33 cellular contexts compared by ENCODE assay signal in the genomic region with DNA sequence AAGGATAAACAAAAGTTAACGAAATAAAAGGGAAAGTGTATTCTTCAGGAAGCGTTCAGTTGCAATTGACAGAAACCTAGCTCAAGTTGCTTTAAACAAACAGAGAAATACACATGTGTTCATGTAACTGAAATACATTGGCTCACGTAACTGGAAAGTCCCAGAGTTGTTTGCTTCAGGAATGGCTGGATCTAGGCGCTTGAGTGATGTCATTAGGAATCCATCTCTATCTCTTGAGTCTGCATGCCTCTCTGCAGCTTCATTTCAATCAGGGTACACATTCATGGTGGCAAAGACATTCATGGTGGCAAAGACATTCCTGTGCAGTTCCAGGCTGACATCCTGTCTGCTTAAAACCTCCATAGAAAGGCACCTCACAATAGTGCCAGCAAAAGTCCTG. TPM values are rescaled to one million over a fixed set of nuclear protein-coding genes. Genes with fewer than 3 reads are reported as not detected.
"Had no signal": no experiment of that assay in that cellular context is flagged by ENCODE, and none has a peak within 500 bp of the region (broad histone marks: within the 10 kb centered on the region; RNA-seq: fewer than 3 reads in every experiment).

No MANE protein-coding gene starts in this region.

- ATAC-seq: naive thymus-derived CD8-positive, alpha-beta T cell; natural killer cell treated with Interleukin-12 subunit alpha and Interleukin-12 subunit beta and Interleukin-15 and Interleukin-18, amount 100 ng/mL, for 72 hours; psoas muscle; right cardiac atrium; sciatic nerve; stimulated activated memory B cell treated with anti-CD40 and anti-IgM and Interleukin-4, amounts not matched to agents 10 μg/mL and 1 μg/mL and 100 μg/mL, for 72 hours; stimulated activated naive CD8-positive, alpha-beta T cell treated with anti-CD3 and anti-CD28 coated beads, Interleukin-15, amount 100 ng/mL, for 72 hours; stimulated activated naive CD8-positive, alpha-beta T cell treated with anti-CD3 and anti-CD28 coated beads, Interleukin-15, Interleukin-2, amounts not matched to agents 100 U/mL and 50 U/mL, for 24 hours had no signal

- H3K4me3 Mint-ChIP-seq: naive B cell; naive thymus-derived CD8-positive, alpha-beta T cell; natural killer cell treated with Interleukin-12 subunit alpha and Interleukin-12 subunit beta and Interleukin-15 and Interleukin-18, amount 100 ng/mL, for 72 hours; neural crest cell; stimulated activated memory B cell treated with anti-CD40 and anti-IgM and Interleukin-4, amounts not matched to agents 10 μg/mL and 1 μg/mL and 100 μg/mL, for 72 hours; stimulated activated naive CD8-positive, alpha-beta T cell treated with anti-CD3 and anti-CD28 coated beads, Interleukin-15, amount 100 ng/mL, for 72 hours had no signal

- H3K4me2 ChIP-seq: smooth muscle cell had no signal

- H3K4me1 Mint-ChIP-seq: naive B cell; stimulated activated memory B cell treated with anti-CD40 and anti-IgM and Interleukin-4, amounts not matched to agents 10 μg/mL and 1 μg/mL and 100 μg/mL, for 72 hours; stimulated activated naive CD8-positive, alpha-beta T cell treated with anti-CD3 and anti-CD28 coated beads, Interleukin-15, amount 100 ng/mL, for 72 hours had no signal

- H3K9ac ChIP-seq: parathyroid adenoma had no signal

- H2AFZ ChIP-seq: parathyroid adenoma had no signal

- H3K36me3 ChIP-seq: ovary, spleen, suprapubic skin, tibial artery, transverse colon, upper lobe of left lung, vagina had no signal

- H3K4me1 ChIP-seq: parathyroid adenoma, psoas muscle, spleen, suprapubic skin, testis, tibial artery, upper lobe of left lung, vagina had no signal

- H3K9me3 ChIP-seq: ovary, psoas muscle, suprapubic skin, testis, tibial artery, transverse colon, upper lobe of left lung, vagina had no signal

- H3K27ac Mint-ChIP-seq: naive B cell; naive thymus-derived CD8-positive, alpha-beta T cell; natural killer cell treated with Interleukin-12 subunit alpha and Interleukin-12 subunit beta and Interleukin-15 and Interleukin-18, amount 100 ng/mL, for 72 hours; progenitor cell of endocrine pancreas; stimulated activated memory B cell treated with anti-CD40 and anti-IgM and Interleukin-4, amounts not matched to agents 10 μg/mL and 1 μg/mL and 100 μg/mL, for 72 hours; stimulated activated naive CD8-positive, alpha-beta T cell treated with anti-CD3 and anti-CD28 coated beads, Interleukin-15, amount 100 ng/mL, for 72 hours had no signal

- FAIRE-seq: urothelium cell line had no signal

- H3K4me3 ChIP-seq: ovary, psoas muscle, skin epidermis, smooth muscle cell, spleen, suprapubic skin, testis, tibial artery, transverse colon, upper lobe of left lung, vagina had no signal

- H3K36me3 Mint-ChIP-seq: naive B cell; natural killer cell treated with Interleukin-12 subunit alpha and Interleukin-12 subunit beta and Interleukin-15 and Interleukin-18, amount 100 ng/mL, for 72 hours; stimulated activated memory B cell treated with anti-CD40 and anti-IgM and Interleukin-4, amounts not matched to agents 10 μg/mL and 1 μg/mL and 100 μg/mL, for 72 hours had no signal

- H3K27ac ChIP-seq: ovary, parathyroid adenoma, psoas muscle, skin epidermis, spleen, suprapubic skin, testis, tibial artery, upper lobe of left lung, vagina had no signal

- H3K9me3 Mint-ChIP-seq: natural killer cell treated with Interleukin-12 subunit alpha and Interleukin-12 subunit beta and Interleukin-15 and Interleukin-18, amount 100 ng/mL, for 72 hours; neural crest cell; stimulated activated naive CD8-positive, alpha-beta T cell treated with anti-CD3 and anti-CD28 coated beads, Interleukin-15, amount 100 ng/mL, for 72 hours had no signal

- DNase-seq: naive B cell; naive thymus-derived CD8-positive, alpha-beta T cell; occipital lobe; ovary; posterior cingulate gyrus; psoas muscle; right cardiac atrium; spleen; stimulated activated CD4-positive, alpha-beta T cell treated with anti-CD3 and anti-CD28 coated beads, Interleukin-12 subunit alpha, Interleukin-12 subunit beta, amount 100 ng/mL, for 4 hours; stimulated activated CD4-positive, alpha-beta T cell treated with anti-CD3 and anti-CD28 coated beads, Interleukin-1b, Interleukin-23, amount 100 ng/mL, for 48 hours; stimulated activated CD4-positive, alpha-beta T cell treated with anti-CD3 and anti-CD28 coated beads, Interleukin-4, amount 100 ng/mL, for 1 hour; stimulated activated CD4-positive, alpha-beta T cell treated with anti-CD3 and anti-CD28 coated beads, Interleukin-4, amount 100 ng/mL, for 4 hours; stimulated activated CD8-positive, alpha-beta memory T cell treated with anti-CD3 and anti-CD28 coated beads, Interleukin-4, amount 100 ng/mL, for 48 hours; stimulated activated naive CD4-positive, alpha-beta T cell; stimulated activated naive CD8-positive, alpha-beta T cell treated with anti-CD3 and anti-CD28 coated beads, Interleukin-15, amount 100 ng/mL, for 72 hours; stimulated activated naive CD8-positive, alpha-beta T cell treated with anti-CD3 and anti-CD28 coated beads, Interleukin-15, Interleukin-2, amounts not matched to agents 100 U/mL and 50 U/mL, for 24 hours; substantia nigra; testis; tibial artery; transverse colon; upper lobe of left lung had no signal

- H3K27me3 ChIP-seq: ovary, testis, transverse colon, upper lobe of left lung, vagina had no signal

- H3K79me2 ChIP-seq: parathyroid adenoma had no signal

RNA-seq across cellular contexts. Expression of gene EYA2, which starts 45.4 kb away (rescaled TPM):
- total RNA-seq: naive thymus-derived CD8-positive, alpha-beta T cell; renal cortical epithelial cell had no signal
- polyA plus RNA-seq: naive thymus-derived CD8-positive, alpha-beta T cell had no signal
